18 cellular contexts compared by ENCODE assay signal in the genomic region with DNA sequence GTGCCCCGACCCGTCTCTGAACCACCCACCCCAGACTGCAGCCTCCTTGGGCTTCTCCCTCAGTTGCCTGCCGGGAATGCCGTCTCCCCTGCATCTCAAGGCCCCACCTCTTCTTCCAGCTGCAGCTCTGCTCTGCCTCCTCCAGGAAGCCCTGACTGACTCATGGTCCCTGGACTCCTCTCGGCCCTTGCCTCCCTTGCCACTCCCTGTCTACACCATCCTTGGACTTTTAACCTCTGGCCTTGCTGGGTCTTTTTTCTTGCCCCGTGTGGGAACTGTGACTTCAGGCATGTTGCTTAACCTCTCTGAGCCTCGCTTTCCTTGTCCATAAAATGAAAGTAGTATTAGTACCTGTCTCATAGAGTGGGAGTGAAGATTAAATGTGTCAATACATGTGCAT. TPM values are rescaled to one million over a fixed set of nuclear protein-coding genes. Genes with fewer than 3 reads are reported as not detected.
"Had no signal": no experiment of that assay in that cellular context is flagged by ENCODE, and none has a peak within 500 bp of the region (broad histone marks: within the 10 kb centered on the region; RNA-seq: fewer than 3 reads in every experiment).

No MANE protein-coding gene starts in this region.

- H3K4me3 ChIP-seq: adrenal gland, breast epithelium, esophagus muscularis mucosa, gastroesophageal sphincter, heart left ventricle, tibial artery, vagina had no signal

- H3K36me3 ChIP-seq: adrenal gland, breast epithelium, esophagus muscularis mucosa, gastroesophageal sphincter, heart left ventricle, tibial artery, vagina had no signal

- DNase-seq: activated CD4-positive, alpha-beta T cell treated with anti-CD3 and anti-CD28 coated beads for 1 hour; adrenal gland; cortex of kidney; effector CD4-positive, alpha-beta T cell; heart left ventricle; tibial artery had no signal

- H3K4me3 Mint-ChIP-seq: memory B cell; naive thymus-derived CD8-positive, alpha-beta T cell had no signal

- H3K4me1 ChIP-seq: adrenal gland, breast epithelium, heart left ventricle, parathyroid adenoma, tibial artery, vagina had no signal

- H3K9me3 Mint-ChIP-seq: activated naive CD4-positive, alpha-beta T cell treated with anti-CD3 and anti-CD28 coated beads, Interleukin-2, amount 50 U/mL, for 72 hours; naive thymus-derived CD8-positive, alpha-beta T cell had no signal

- H3K27me3 ChIP-seq: adrenal gland, breast epithelium, esophagus muscularis mucosa, gastroesophageal sphincter, heart left ventricle, vagina had no signal

- H3K9me3 ChIP-seq: adrenal gland, breast epithelium, esophagus muscularis mucosa, gastroesophageal sphincter, tibial artery, vagina had no signal

- H2AFZ ChIP-seq: parathyroid adenoma had no signal

- ATAC-seq: activated naive CD4-positive, alpha-beta T cell treated with anti-CD3 and anti-CD28 coated beads, Interleukin-2, amount 50 U/mL, for 72 hours; gastroesophageal sphincter; stimulated activated naive CD8-positive, alpha-beta T cell treated with anti-CD3 and anti-CD28 coated beads, Interleukin-15, Interleukin-2, amounts not matched to agents 100 U/mL and 50 U/mL, for 24 hours had no signal

- H3K27me3 Mint-ChIP-seq: memory B cell had no signal

- H3K27ac ChIP-seq: adrenal gland, breast epithelium, esophagus muscularis mucosa, gastroesophageal sphincter, heart left ventricle, parathyroid adenoma, tibial artery, vagina had no signal

- H3K36me3 Mint-ChIP-seq: activated naive CD4-positive, alpha-beta T cell treated with anti-CD3 and anti-CD28 coated beads, Interleukin-2, amount 50 U/mL, for 72 hours; memory B cell; naive thymus-derived CD8-positive, alpha-beta T cell had no signal

- H3K27ac Mint-ChIP-seq: activated naive CD4-positive, alpha-beta T cell treated with anti-CD3 and anti-CD28 coated beads, Interleukin-2, amount 50 U/mL, for 72 hours; memory B cell had no signal

RNA-seq across cellular contexts. Expression of a gene that starts 56.3 kb away (rescaled TPM):
- total RNA-seq: astrocyte, endothelial cell of umbilical vein, renal cortical epithelial cell had no signal
- polyA plus RNA-seq: endothelial cell of umbilical vein had no signal
